Comparison of ENCODE assay signal across 1 cellular context in the genomic region with DNA sequence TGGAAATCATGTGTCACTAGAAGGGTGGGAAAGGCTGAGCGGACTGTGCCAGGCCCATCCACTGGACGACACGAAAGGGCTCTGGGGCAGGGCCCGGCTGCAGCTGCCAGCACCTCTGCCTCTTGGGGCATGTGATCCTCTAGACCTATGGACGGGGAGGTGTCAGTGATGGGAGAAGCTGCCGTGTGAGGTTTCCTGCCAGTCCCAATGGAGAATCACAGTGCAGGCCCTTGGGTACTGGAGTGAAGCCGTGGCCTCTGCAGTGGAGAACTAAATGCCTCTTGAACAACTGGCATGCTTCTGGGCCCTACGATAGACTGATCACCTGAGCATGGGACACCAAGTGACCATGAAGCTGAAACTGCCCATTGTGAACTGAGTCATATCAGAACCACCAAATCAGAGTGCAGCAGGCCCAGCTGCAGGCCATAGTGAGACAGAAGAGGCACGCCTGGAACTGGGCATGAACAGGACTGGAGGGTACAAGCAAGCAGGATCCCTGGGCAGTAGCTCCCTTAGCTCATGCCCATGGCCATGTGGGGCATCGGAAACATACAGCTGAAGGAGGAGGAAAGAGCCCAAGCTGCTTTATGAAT.
TF ChIP-seq lines count a peak whose summit lies in the region.

No MANE protein-coding gene starts in this region.

TF ChIP-seq in IMR-90, 13 proteins besides CTCF, POLR2A, EP300 and RAD21 (continued from another document):
- no peak for TF ChIP-seq MAZ (IDR thresholded peaks at IDR 0.05; ENCODE audit: borderline replicate concordance, low read depth, low read length)
- TF ChIP-seq, protein P1, sequence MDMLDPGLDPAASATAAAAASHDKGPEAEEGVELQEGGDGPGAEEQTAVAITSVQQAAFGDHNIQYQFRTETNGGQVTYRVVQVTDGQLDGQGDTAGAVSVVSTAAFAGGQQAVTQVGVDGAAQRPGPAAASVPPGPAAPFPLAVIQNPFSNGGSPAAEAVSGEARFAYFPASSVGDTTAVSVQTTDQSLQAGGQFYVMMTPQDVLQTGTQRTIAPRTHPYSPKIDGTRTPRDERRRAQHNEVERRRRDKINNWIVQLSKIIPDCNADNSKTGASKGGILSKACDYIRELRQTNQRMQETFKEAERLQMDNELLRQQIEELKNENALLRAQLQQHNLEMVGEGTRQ (IDR thresholded peaks at IDR 0.05; ENCODE audit: low read depth, low read length): no peak
- TF ChIP-seq MXI1 (IDR thresholded peaks at IDR 0.05; ENCODE audit: borderline replicate concordance, low read depth, low read length): no peak
